In the genomic region with DNA sequence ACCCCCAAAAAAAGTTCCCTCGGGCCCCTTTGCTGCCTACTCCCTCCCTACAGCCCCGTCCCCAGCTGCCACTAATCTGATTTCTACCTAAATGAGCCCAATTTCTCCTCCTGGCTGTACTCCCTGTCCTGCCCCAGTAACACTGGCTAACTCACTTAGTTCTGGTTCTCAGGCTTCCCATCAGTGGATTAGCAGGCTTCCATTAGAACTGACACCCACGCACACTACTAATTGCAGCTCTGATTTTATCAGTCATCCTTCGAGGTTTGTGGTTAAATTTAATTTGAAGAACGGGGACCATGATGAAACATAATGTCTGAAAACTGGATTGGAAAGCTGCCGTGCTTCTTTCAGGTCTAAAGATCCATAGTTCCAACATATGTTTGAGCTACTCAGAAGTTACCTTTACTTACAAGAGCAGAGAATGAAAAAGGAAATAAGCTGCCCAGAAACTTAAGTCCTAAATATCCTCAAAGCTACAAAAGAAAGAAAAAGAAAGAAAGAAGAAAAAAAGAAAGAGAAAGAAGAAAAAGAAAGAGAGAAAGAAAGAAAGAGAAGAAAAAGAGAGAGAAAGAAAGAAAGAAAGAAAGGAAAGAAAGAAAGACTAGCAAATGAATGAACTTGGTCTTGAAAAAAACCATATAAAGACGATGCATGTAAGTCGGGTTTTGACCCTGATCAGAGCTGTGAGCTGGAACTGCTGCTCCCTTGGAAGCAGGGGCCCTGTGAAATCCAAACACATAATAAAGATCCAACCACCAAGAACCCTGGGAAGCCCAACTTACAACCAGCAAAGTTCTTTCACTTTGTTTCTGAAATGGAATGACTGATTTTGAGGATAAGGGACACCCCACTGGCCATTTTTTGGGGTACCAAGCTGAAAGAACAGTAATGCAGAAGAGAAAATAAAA, we compare ENCODE assay signal across 10 cellular contexts. TPM values are rescaled to one million over a fixed set of nuclear protein-coding genes. Genes with fewer than 3 reads are reported as not detected.
DNase-seq lines count a peak whose midpoint lies in the region; ATAC-seq, FAIRE-seq and TF ChIP-seq lines count a peak whose summit lies in the region.
"Had no signal": no experiment of that assay in that cellular context is flagged by ENCODE, and none has a peak within 500 bp of the region (broad histone marks: within the 10 kb centered on the region; RNA-seq: fewer than 3 reads in every experiment).

No MANE protein-coding gene starts in this region.

- peak; percentile 28 for FAIRE-seq in GM19239 (lab: Jason Lieb, UNC)

- no peaks in the 10 kb centered on the region for H3K9me3 ChIP-seq in SJCRH30 (replicated peaks)
- H3K9me3 ChIP-seq in smooth muscle cell (replicated peaks; ENCODE audit: low read depth): no peaks in the 10 kb centered on the region

- in situ Hi-C loops in GM13977 (cut with MboI; ENCODE audit: low pct_unique_long_range_greater_than_20kb, low sequenced_read_pairs, unreplicated experiment): no loop called here

- H3K27me3 ChIP-seq in SJCRH30 (no peaks in the 10 kb centered on the region), smooth muscle cell (ENCODE audit: low read depth) (no peaks in the 10 kb centered on the region)

- no peak for ATAC-seq in HG03442 (IDR thresholded peaks at IDR 0.05; ENCODE audit: unreplicated experiment)

- H3K36me3 ChIP-seq in SJCRH30 (no peaks in the 10 kb centered on the region), smooth muscle cell (ENCODE audit: low read depth) (no peaks in the 10 kb centered on the region)

- no peak overlapping the region for H3K4me3 ChIP-seq in SJCRH30
- H3K4me3 ChIP-seq in smooth muscle cell: no peak overlapping the region
- H3K4me3 ChIP-seq: PC-9 had no signal

- peaks cover 6% of the 10 kb centered on the region for H3F3A ChIP-seq in smooth muscle cell (ENCODE audit: low read depth)

- no peak for DNase-seq in GM19239 (ENCODE audit: insufficient read length, low spot score)
- peak; percentile 24 to 55 for DNase-seq in SJCRH30
- peak; percentile 62 for DNase-seq in fibroblast of peridontal ligament (ENCODE audit: extremely low read depth)
- DNase-seq in smooth muscle cell (lab: John Stamatoyannopoulos, UW; ENCODE audit: unreplicated experiment): no peak
- DNase-seq in NCI-H2081 treated with DMSO at 0.1 percent for 48 hours (lab: John Stamatoyannopoulos, UW): no peak
- no peak for DNase-seq in GM13977 (ENCODE audit: low spot score)
- DNase-seq in activated CD4-positive, alpha-beta T cell treated with anti-CD3 and anti-CD28 coated beads for 1 hour: no peak
- DNase-seq: mesendoderm, PC-9 had no signal

- no peaks in the 10 kb centered on the region for H4K20me1 ChIP-seq in smooth muscle cell (ENCODE audit: low read depth)

- no peak for TF ChIP-seq CTCF in smooth muscle cell (IDR thresholded peaks at IDR 0.05; ENCODE audit: borderline replicate concordance, insufficient read depth, poor library complexity, severe bottlenecking)
- TF ChIP-seq CTCF in GM13977 (IDR thresholded peaks at IDR 0.05; ENCODE audit: extremely low read depth, insufficient read depth, missing control alignments): no peak

- peak overlapping the region; percentile 76 for H3K4me2 ChIP-seq in smooth muscle cell
- H3K4me2 ChIP-seq: PC-9 had no signal

- H3K4me1 ChIP-seq in SJCRH30 (peaks cover 45% of the 10 kb centered on the region), smooth muscle cell (ENCODE audit: low read depth) (peaks cover 12% of the 10 kb centered on the region)

- peak overlapping the region; percentile 38 for H3K9ac ChIP-seq in smooth muscle cell (ENCODE audit: low read depth)

- 29% methylated on average over 8 of the region's 8 CpGs for WGBS in smooth muscle cell (ENCODE audit: low lambda C conversion rate)

- H3K27ac ChIP-seq in SJCRH30: peak overlapping the region; percentile 44
- H3K27ac ChIP-seq in smooth muscle cell (ENCODE audit: low read depth): peak overlapping the region; percentile 43
- H3K27ac ChIP-seq: PC-9 had no signal

- H3K79me2 ChIP-seq in smooth muscle cell (ENCODE audit: low read depth): no peaks in the 10 kb centered on the region

- no peak overlapping the region for H2AFZ ChIP-seq in smooth muscle cell (ENCODE audit: low read depth)
- H2AFZ ChIP-seq: PC-9 had no signal

RNA-seq across cellular contexts. Expression of gene CNKSR3, which starts 51.7 kb away (rescaled TPM):
- total RNA-seq in SJCRH30 (2014; rRNA removed; shearing (Covaris generic)): 29.6 and 33.8 TPM in 2 replicates
- total RNA-seq in smooth muscle cell: 5.0 and 5.1 TPM in 2 replicates
- 4.5 and 5.5 TPM in 2 replicates for polyA plus RNA-seq in smooth muscle cell

Comparison
In these comparisons a context has a peak if more than half of its experiments do, and no peak if none do; other contexts are left out.
1. DNase-seq: peak in SJCRH30 (2 of 2) and fibroblast of peridontal ligament (single experiment); none in GM19239 (single experiment), smooth muscle cell (single experiment), NCI-H2081 treated with DMSO at 0.1 percent for 48 hours (single experiment), GM13977 (single experiment) and activated CD4-positive, alpha-beta T cell treated with anti-CD3 and anti-CD28 coated beads for 1 hour (single experiment).